8 cellular contexts compared by ENCODE assay signal in the genomic region with DNA sequence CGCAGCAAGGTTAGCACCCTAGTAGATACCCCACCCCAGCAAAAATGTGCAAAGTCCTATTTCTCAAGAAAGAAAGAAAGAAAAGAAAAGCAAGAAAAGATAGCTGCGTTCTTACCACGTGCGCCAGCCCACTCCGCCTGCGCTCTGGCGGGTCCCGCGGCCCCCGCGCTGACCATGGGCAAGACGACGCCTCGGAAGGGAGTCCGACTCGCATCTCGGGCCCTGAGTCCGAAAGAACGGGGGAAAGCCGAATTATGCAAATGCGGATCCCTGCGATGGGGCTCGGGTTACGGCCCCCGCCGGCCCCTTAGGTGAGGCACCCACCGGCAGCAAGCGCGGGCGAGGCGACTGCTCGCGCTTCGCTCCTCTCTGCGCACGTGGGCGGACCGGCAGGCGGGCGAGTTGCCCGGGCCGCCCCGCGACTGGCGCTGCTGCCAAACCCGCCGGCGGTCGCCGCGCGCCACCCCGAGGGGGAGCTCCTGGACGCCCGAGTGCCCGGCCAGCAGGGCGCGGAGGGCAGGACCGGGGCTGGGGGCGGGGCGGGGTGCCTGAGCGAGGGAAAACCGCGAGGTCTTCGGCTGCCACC. TPM values are rescaled to one million over a fixed set of nuclear protein-coding genes. Genes with fewer than 3 reads are reported as not detected.
DNase-seq lines count a peak whose midpoint lies in the region; ATAC-seq and TF ChIP-seq lines count a peak whose summit lies in the region.

No MANE protein-coding gene starts in this region.

- H3K27ac ChIP-seq in DOHH2 (ENCODE audit: low read depth, low read length) (no peak overlapping the region), PC-3 (ENCODE audit: low read length) (no peak overlapping the region), left lung (no peak overlapping the region)

- H4K20me1 ChIP-seq in DOHH2 (ENCODE audit: control insufficient read depth, insufficient read depth, low read depth, low read length) (0 out of 2 replicates have a peak, but pooled peaks cover 9% of the 10 kb centered on the region), PC-3 (ENCODE audit: low read length) (no peaks in the 10 kb centered on the region)

- POLR2A ChIA-PET in PC-3 (lab: Charles Lee; ENCODE audit: unreplicated experiment): interaction anchor here (0.6 to 1.0 kb wide), 3 partner anchors 12 to 292 kb away, joined by 3 to 10 read pairs (median 4); no protein-coding TSS in a partner anchor

- peak overlapping the region; percentile 98 for H3K4me2 ChIP-seq in DOHH2 (ENCODE audit: low read length)
- peak overlapping the region; percentile 83 for H3K4me2 ChIP-seq in PC-3 (ENCODE audit: low read length)

- H3K4me3 ChIP-seq in DOHH2 (ENCODE audit: low read length): peak overlapping the region; percentile 78
- peak overlapping the region; percentile 69 for H3K4me3 ChIP-seq in PC-3 (ENCODE audit: low read length)
- peak overlapping the region; percentile 1 for H3K4me3 ChIP-seq in astrocyte of the spinal cord (ENCODE audit: low read depth, low read length)
- peak overlapping the region; percentile 53 to 61 for H3K4me3 ChIP-seq in left lung

- ATAC-seq in PC-3: no peak
- no peak for ATAC-seq in left lung
- ATAC-seq in GM21526 (IDR thresholded peaks at IDR 0.05; ENCODE audit: low FRiP score, unreplicated experiment): no peak
- no peak for ATAC-seq in HG03159 (IDR thresholded peaks at IDR 0.05; ENCODE audit: unreplicated experiment)
- no peak for ATAC-seq in HG03045 (IDR thresholded peaks at IDR 0.05; ENCODE audit: unreplicated experiment)

- H3K79me2 ChIP-seq in DOHH2 (ENCODE audit: control insufficient read depth, low read length): no peaks in the 10 kb centered on the region
- no peaks in the 10 kb centered on the region for H3K79me2 ChIP-seq in PC-3 (ENCODE audit: low read length)

- H2AFZ ChIP-seq in PC-3 (ENCODE audit: low read length): peak overlapping the region; percentile 77

- peak overlapping the region; percentile 1; the same call in 1 of the 2 replicates for H3K9ac ChIP-seq in PC-3 (ENCODE audit: low read length)

- H3K36me3 ChIP-seq in DOHH2 (ENCODE audit: control insufficient read depth, low read length): no peaks in the 10 kb centered on the region
- no peaks in the 10 kb centered on the region for H3K36me3 ChIP-seq in PC-3 (ENCODE audit: low read depth, low read length)
- peaks cover 0 to 2% of the 10 kb centered on the region in 2 donors for H3K36me3 ChIP-seq in left lung

- DNase-seq in PC-3: peak; percentile 78
- no peak for DNase-seq in astrocyte of the spinal cord (ENCODE audit: low read depth, low spot score)
- peak; percentile 59 to 89 for DNase-seq in left lung
- peak in 2 of 3 experiments; percentile 45 to 66 for DNase-seq in stimulated activated CD4-positive, alpha-beta T cell treated with anti-CD3 and anti-CD28 coated beads, TNF-alpha, amount 100 ng/mL, for 24 hours (ENCODE audit: low read depth in 3 of 3)

- in situ Hi-C loops in astrocyte of the spinal cord (cut with HindIII; ENCODE audit: low sequenced_read_pairs): no loop called here

- H3K9me3 ChIP-seq in DOHH2 (ENCODE audit: control insufficient read depth, insufficient read depth, low read length) (no peaks in the 10 kb centered on the region), PC-3 (ENCODE audit: low read length) (no peaks in the 10 kb centered on the region), left lung (no peaks in the 10 kb centered on the region)

- no TSS peak for BruUV-seq in PC-3 (replicated peaks; lab: Mats Ljungman, UMichigan)

- H3K9me2 ChIP-seq in DOHH2 (replicated peaks; ENCODE audit: control insufficient read depth, low read length) (no peaks in the 10 kb centered on the region), PC-3 (replicated peaks; ENCODE audit: low read length) (no peaks in the 10 kb centered on the region)

- H3F3A ChIP-seq in DOHH2 (ENCODE audit: control insufficient read depth, insufficient read depth) (peaks cover 4% of the 10 kb centered on the region), PC-3 (ENCODE audit: low read length, unreplicated experiment) (no peaks in the 10 kb centered on the region)

- TF ChIP-seq CTCF in DOHH2 (IDR thresholded peaks at IDR 0.05; ENCODE audit: low read depth, low read length, poor library complexity, severe bottlenecking) (no peak), PC-3 (conservative IDR thresholded peaks at IDR 0.05; ENCODE audit: low read depth, low read length) (peak; percentile 62), astrocyte of the spinal cord (IDR thresholded peaks at IDR 0.05; ENCODE audit: low read depth, low read length) (no peak), left lung (IDR thresholded peaks at IDR 0.05) (no peak)

- CTCF ChIA-PET in PC-3 (lab: Charles Lee): interaction anchor here (0.5 to 2.6 kb wide), 26 partner anchors 10 to 742 kb away, joined by 3 to 128 read pairs (median 8); no protein-coding TSS in a partner anchor

- H3K4me1 ChIP-seq in DOHH2 (ENCODE audit: control insufficient read depth, low read length) (peaks cover 30% of the 10 kb centered on the region), PC-3 (ENCODE audit: insufficient read depth, low read length) (peaks cover 22% of the 10 kb centered on the region), left lung (peaks cover 18 to 44% of the 10 kb centered on the region in 2 donors)

- intact Hi-C loops in PC-3 (cut with micrococcal nuclease) (loop anchor here (1.0 to 5.0 kb wide), 7 partner anchors 190 to 781 kb away; no protein-coding TSS in a partner anchor), left lung (cut with DNase I) (loop anchor here in 1 of 2 donors (10.0 kb wide), 1 partner anchor 224 kb away; no protein-coding TSS in a partner anchor)

- H3K27me3 ChIP-seq in DOHH2 (ENCODE audit: control insufficient read depth, low read length) (peaks cover 41% of the 10 kb centered on the region), PC-3 (ENCODE audit: low read length) (no peaks in the 10 kb centered on the region), left lung (peaks cover 34 to 72% of the 10 kb centered on the region in 2 donors)

RNA-seq across cellular contexts. Expression of a gene that starts 2.4 kb away (rescaled TPM):
- total RNA-seq in PC-3 (2014; rRNA removed) (2.7 and 2.8 TPM in 2 replicates), left lung (10 to 100 TPM; 11.6 to 14.2 TPM)

RNA-seq across cellular contexts. Expression of a gene that starts 14.0 kb away (rescaled TPM):
- 107 and 129 TPM in 2 replicates for total RNA-seq in PC-3 (2014; rRNA removed)
- 10 to 100 TPM; 17.0 to 19.3 TPM for total RNA-seq in left lung

Comparison
In these comparisons a context has a peak if more than half of its experiments do, and no peak if none do; other contexts are left out.
1. H3K4me3 ChIP-seq: peak in every context shown above with its lines; median percentile 78 in DOHH2; 69 in PC-3; 57 in left lung; 1 in astrocyte of the spinal cord.